In the genomic region with DNA sequence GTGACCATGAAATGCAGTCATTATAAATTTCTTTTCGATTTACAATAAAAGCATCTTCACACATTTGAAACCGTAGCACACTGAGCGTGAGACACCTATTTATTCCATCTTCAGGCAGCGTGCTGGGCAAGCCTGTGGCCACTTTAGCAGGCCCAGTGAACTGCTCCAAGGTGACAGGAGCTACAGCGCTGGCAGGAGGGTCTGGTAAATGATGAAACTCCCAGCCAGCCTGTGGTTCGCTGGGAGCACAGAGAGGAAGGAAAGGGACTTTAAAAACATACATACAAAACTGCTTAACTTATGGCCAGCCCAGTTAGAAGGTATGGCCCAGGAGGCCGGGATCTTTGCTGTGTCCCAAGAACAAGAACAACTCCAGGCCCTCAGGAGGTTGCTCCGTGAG, we compare ENCODE assay signal across 1 cellular context.
TF ChIP-seq lines count a peak whose summit lies in the region.

No MANE protein-coding gene starts in this region.

TF ChIP-seq in H1, 55 proteins besides CTCF, POLR2A, EP300 and RAD21 (continued from another document):
- TF ChIP-seq CHD2 (IDR thresholded peaks at IDR 0.05; ENCODE audit: low read length), result no peak
- no peak for TF ChIP-seq SUZ12 (IDR thresholded peaks at IDR 0.05; ENCODE audit: low read length)
- no peak for TF ChIP-seq EGR1 (IDR thresholded peaks at IDR 0.05; ENCODE audit: borderline replicate concordance, low read depth, low read length)
- no peak for TF ChIP-seq SP1 (IDR thresholded peaks at IDR 0.05; ENCODE audit: low read depth, low read length)
- no peak for TF ChIP-seq TBP (IDR thresholded peaks at IDR 0.05; ENCODE audit: low read depth, low read length)
- TF ChIP-seq ZNF274 (IDR thresholded peaks at IDR 0.05; ENCODE audit: borderline replicate concordance, extremely low read depth, low read length), result no peak
- TF ChIP-seq GABPA (IDR thresholded peaks at IDR 0.05; ENCODE audit: borderline replicate concordance, insufficient read depth, low read length), result no peak
- no peak for TF ChIP-seq RNF2 (IDR thresholded peaks at IDR 0.05; ENCODE audit: borderline replicate concordance, low read depth, low read length, missing control alignments, poor library complexity, severe bottlenecking)
- no peak for TF ChIP-seq TEAD4 (IDR thresholded peaks at IDR 0.05; ENCODE audit: low read depth, low read length)
- no peak for TF ChIP-seq CBX5 (IDR thresholded peaks at IDR 0.05; ENCODE audit: low read depth, low read length)
- no peak for TF ChIP-seq CTBP2 (IDR thresholded peaks at IDR 0.05; ENCODE audit: borderline replicate concordance, insufficient read depth, insufficient read length, low read length)
- TF ChIP-seq, protein P1, sequence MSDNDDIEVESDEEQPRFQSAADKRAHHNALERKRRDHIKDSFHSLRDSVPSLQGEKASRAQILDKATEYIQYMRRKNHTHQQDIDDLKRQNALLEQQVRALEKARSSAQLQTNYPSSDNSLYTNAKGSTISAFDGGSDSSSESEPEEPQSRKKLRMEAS (IDR thresholded peaks at IDR 0.05), result no peak
